Comparison of ENCODE assay signal across 28 cellular contexts in the genomic region with DNA sequence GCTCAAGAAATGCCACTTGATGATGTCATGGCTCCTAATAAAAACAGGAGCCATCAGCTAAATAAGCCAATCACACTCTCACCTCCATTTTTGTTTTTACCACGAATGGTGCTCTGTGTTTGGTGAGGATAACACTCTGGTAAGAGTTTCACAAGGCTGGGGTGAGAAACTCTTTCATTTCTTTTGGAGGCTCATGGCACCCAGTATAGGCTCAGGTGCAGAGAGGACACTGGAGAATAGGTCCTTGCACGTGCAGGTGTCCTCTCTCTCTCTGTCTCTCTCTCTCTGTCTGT.
DNase-seq lines count a peak whose midpoint lies in the region; ATAC-seq and TF ChIP-seq lines count a peak whose summit lies in the region.
"Had no signal": no experiment of that assay in that cellular context is flagged by ENCODE, and none has a peak within 500 bp of the region (broad histone marks: within the 10 kb centered on the region; RNA-seq: fewer than 3 reads in every experiment).

No MANE protein-coding gene starts in this region.

- no peak overlapping the region for H3K4me2 ChIP-seq in neuronal stem cell (ENCODE audit: insufficient read depth, low read length, poor library complexity, severe bottlenecking)
- H3K4me2 ChIP-seq: PC-9 had no signal

- H3K27ac ChIP-seq in HEK293 (ENCODE audit: extremely low read depth, low read depth, low read length) (no peak overlapping the region), neuronal stem cell (replicated peaks; ENCODE audit: low read length) (no peak overlapping the region)
- H3K27ac ChIP-seq: PC-9, SJCRH30 had no signal

- H3K4me1 Mint-ChIP-seq in activated CD8-positive, alpha-beta memory T cell treated with anti-CD3 and anti-CD28 coated beads, Interleukin-2, amount 10 ng/mL, durations not matched to agents 7 days and 5 days: peaks cover 22% of the 10 kb centered on the region
- peaks cover 22% of the 10 kb centered on the region for H3K4me1 Mint-ChIP-seq in activated naive CD8-positive, alpha-beta T cell treated with anti-CD3 and anti-CD28 coated beads for 36 hours
- no peaks in the 10 kb centered on the region for H3K4me1 Mint-ChIP-seq in CD14-positive monocyte

- H3K9me3 ChIP-seq in HEK293 (ENCODE audit: control insufficient read depth, insufficient read depth, low read depth, low read length) (no peaks in the 10 kb centered on the region), neuronal stem cell (replicated peaks in 1 of 2; ENCODE audit: control insufficient read depth in 2 of 2, insufficient read depth in 1 of 2, low read depth in 1 of 2, low read length in 2 of 2) (no peaks in the 10 kb centered on the region)
- H3K9me3 ChIP-seq: BE2C, SJCRH30 had no signal

- no peaks in the 10 kb centered on the region for H3K4me1 ChIP-seq in HEK293 (ENCODE audit: control insufficient read depth, insufficient read depth, low read length)
- H3K4me1 ChIP-seq in neuronal stem cell (ENCODE audit: control insufficient read depth in 2 of 2, insufficient read depth in 1 of 2, low read depth in 1 of 2, low read length in 2 of 2): peaks cover 0 to 5% of the 10 kb centered on the region in 2 donors
- H3K4me1 ChIP-seq: BE2C, SJCRH30 had no signal

- no peak overlapping the region for H3K14ac ChIP-seq in neuronal stem cell (ENCODE audit: low read length)

- H2AK5ac ChIP-seq in neuronal stem cell (ENCODE audit: low read depth, low read length): peak overlapping the region; percentile 11

- H2BK15ac ChIP-seq in neuronal stem cell (ENCODE audit: low read length): no peak overlapping the region

- no peak overlapping the region for H3K4me3 ChIP-seq in HEK293 (ENCODE audit: low read depth, low read length)
- no peak overlapping the region for H3K4me3 ChIP-seq in neuronal stem cell (ENCODE audit: low read length in 2 of 2)
- H3K4me3 ChIP-seq: K562, PC-9, SJCRH30 had no signal

- DNase-seq in activated CD8-positive, alpha-beta memory T cell treated with anti-CD3 and anti-CD28 coated beads, Interleukin-2, amount 10 ng/mL, durations not matched to agents 7 days and 5 days: no peak
- no peak for DNase-seq in activated CD8-positive, alpha-beta memory T cell treated with anti-CD3 and anti-CD28 coated beads, Interleukin-2, amount 50 U/mL, for 48 hours
- DNase-seq in activated naive CD8-positive, alpha-beta T cell treated with anti-CD3 and anti-CD28 coated beads for 36 hours: peak; percentile 26
- no peak for DNase-seq in neuronal stem cell (ENCODE audit: low spot score)
- no peak for DNase-seq in CD14-positive monocyte (ENCODE audit: low spot score)
- no peak for DNase-seq in HUDEP-2 (lab: John Stamatoyannopoulos, UW; ENCODE audit: unreplicated experiment in 76 of 76)
- DNase-seq in NCI-H69 (lab: John Stamatoyannopoulos, UW): no peak
- DNase-seq: 8988T; ACHN; BE2C; Calu3; DMS79 treated with DMSO at 0.1 percent for 48 hours; GF-D8; GOT3; Kasumi-1; MV-4-11; NCI-H1105 treated with DMSO at 0.1 percent for 48 hours; NCI-H1930; NCI-H2107; NCI-H524; NCI-H774; NK-92 treated with Interleukin-12 subunit alpha and Interleukin-12 subunit beta, amount 100 ng/mL, for 24 hours; PC-9; SJCRH30 had no signal

- no peak overlapping the region for H2BK12ac ChIP-seq in neuronal stem cell (ENCODE audit: low read length)

- H3K27ac Mint-ChIP-seq in activated CD8-positive, alpha-beta memory T cell treated with anti-CD3 and anti-CD28 coated beads, Interleukin-2, amount 10 ng/mL, durations not matched to agents 7 days and 5 days: no peak overlapping the region
- peak overlapping the region; percentile 85 for H3K27ac Mint-ChIP-seq in activated naive CD8-positive, alpha-beta T cell treated with anti-CD3 and anti-CD28 coated beads for 36 hours
- H3K27ac Mint-ChIP-seq in CD14-positive monocyte: no peak overlapping the region

- peak; percentile 54 for ATAC-seq in activated CD8-positive, alpha-beta memory T cell treated with anti-CD3 and anti-CD28 coated beads, Interleukin-2, amount 10 ng/mL, durations not matched to agents 7 days and 5 days
- ATAC-seq: HCT116, K562, Right ventricle myocardium inferior had no signal

- H2BK5ac ChIP-seq in neuronal stem cell (ENCODE audit: low read length): no peak overlapping the region

- peaks cover 0 to 24% (median 0%) of the 10 kb centered on the region in 3 experiments for H3K27me3 ChIP-seq in neuronal stem cell (ENCODE audit: control insufficient read depth in 3 of 3, insufficient read depth in 3 of 3, low read depth in 1 of 3, low read length in 3 of 3)
- H3K27me3 ChIP-seq: BE2C, SJCRH30 had no signal

- no peak overlapping the region for H3K9ac ChIP-seq in neuronal stem cell (ENCODE audit: low read depth, low read length, poor library complexity)

- no CpG with 5 or more reads among the region's 2 CpGs for WGBS in neuronal stem cell (ENCODE audit: extremely low coverage in 2 of 2, insufficient read length in 2 of 2, insufficient replicate concordance in 1 of 2), 2 donors

- H3K4ac ChIP-seq in neuronal stem cell (ENCODE audit: low read length): no peak overlapping the region

- no peak overlapping the region for H3K18ac ChIP-seq in neuronal stem cell (ENCODE audit: low read length)

- POLR2A ChIA-PET in HEK293 (lab: Yijun Ruan, JAX): no interaction called here

- H3K36me3 ChIP-seq in HEK293 (ENCODE audit: control insufficient read depth in 2 of 2, insufficient read depth in 1 of 2, low read length in 2 of 2): no peaks in the 10 kb centered on the region
- no peaks in the 10 kb centered on the region for H3K36me3 ChIP-seq in neuronal stem cell (replicated peaks in 1 of 2; ENCODE audit: control insufficient read depth in 2 of 2, insufficient read depth in 2 of 2, low read length in 2 of 2)
- H3K36me3 ChIP-seq: BE2C, SJCRH30 had no signal

- TF ChIP-seq CTCF in HEK293 (tag by site-specific recombination; IDR thresholded peaks at IDR 0.05) (no peak), CD14-positive monocyte (IDR thresholded peaks at IDR 0.05) (no peak)

- no peak overlapping the region for H3K23ac ChIP-seq in neuronal stem cell (ENCODE audit: low read depth, low read length, poor library complexity)

- H2BK120ac ChIP-seq in neuronal stem cell (ENCODE audit: low read depth, low read length): no peak overlapping the region

- H4K8ac ChIP-seq in neuronal stem cell (ENCODE audit: low read depth, low read length): no peak overlapping the region

- H3K27me3 Mint-ChIP-seq in activated CD8-positive, alpha-beta memory T cell treated with anti-CD3 and anti-CD28 coated beads, Interleukin-2, amount 10 ng/mL, durations not matched to agents 7 days and 5 days: peaks cover 3% of the 10 kb centered on the region
- H3K27me3 Mint-ChIP-seq in activated naive CD8-positive, alpha-beta T cell treated with anti-CD3 and anti-CD28 coated beads for 36 hours: no peaks in the 10 kb centered on the region
- H3K27me3 Mint-ChIP-seq in CD14-positive monocyte (ENCODE audit: low read depth in 3 of 3): peaks cover 0 to 4% (median 0%) of the 10 kb centered on the region in 3 donors

- intact Hi-C loops in CD14-positive monocyte (cut with micrococcal nuclease): no loop called here

- H3K9me3 Mint-ChIP-seq in activated CD8-positive, alpha-beta memory T cell treated with anti-CD3 and anti-CD28 coated beads, Interleukin-2, amount 10 ng/mL, durations not matched to agents 7 days and 5 days (ENCODE audit: low read depth): no peaks in the 10 kb centered on the region
- no peaks in the 10 kb centered on the region for H3K9me3 Mint-ChIP-seq in activated naive CD8-positive, alpha-beta T cell treated with anti-CD3 and anti-CD28 coated beads for 36 hours
- H3K9me3 Mint-ChIP-seq in CD14-positive monocyte: no peaks in the 10 kb centered on the region

- H3K36me3 Mint-ChIP-seq in activated CD8-positive, alpha-beta memory T cell treated with anti-CD3 and anti-CD28 coated beads, Interleukin-2, amount 10 ng/mL, durations not matched to agents 7 days and 5 days: no peaks in the 10 kb centered on the region
- no peaks in the 10 kb centered on the region for H3K36me3 Mint-ChIP-seq in activated naive CD8-positive, alpha-beta T cell treated with anti-CD3 and anti-CD28 coated beads for 36 hours
- H3K36me3 Mint-ChIP-seq in CD14-positive monocyte: no peaks in the 10 kb centered on the region

- H4K91ac ChIP-seq in neuronal stem cell (ENCODE audit: low read depth, low read length, poor library complexity): no peak overlapping the region

- no peak overlapping the region for H2AFZ ChIP-seq in neuronal stem cell (ENCODE audit: low read length)
- H2AFZ ChIP-seq: PC-9 had no signal

- CTCF ChIA-PET in activated CD8-positive, alpha-beta memory T cell treated with anti-CD3 and anti-CD28 coated beads, Interleukin-2, amount 10 ng/mL, durations not matched to agents 7 days and 5 days (lab: Charles Lee): no interaction called here
- CTCF ChIA-PET in HEK293 (lab: Yijun Ruan, JAX): interaction anchor here (1.4 kb wide), 1 partner anchor 16 kb away, joined by 3 read pairs; no protein-coding TSS in a partner anchor

- H3K79me1 ChIP-seq in neuronal stem cell (ENCODE audit: low read depth, low read length): no peaks in the 10 kb centered on the region

- H3K4me3 Mint-ChIP-seq in activated CD8-positive, alpha-beta memory T cell treated with anti-CD3 and anti-CD28 coated beads, Interleukin-2, amount 10 ng/mL, durations not matched to agents 7 days and 5 days: no peak overlapping the region
- H3K4me3 Mint-ChIP-seq in activated naive CD8-positive, alpha-beta T cell treated with anti-CD3 and anti-CD28 coated beads for 36 hours: no peak overlapping the region
- no peak overlapping the region for H3K4me3 Mint-ChIP-seq in CD14-positive monocyte

TF ChIP-seq in HEK293, 187 proteins besides CTCF, POLR2A, EP300 and RAD21 (continues in another document):
- TF ChIP-seq, protein P1, sequence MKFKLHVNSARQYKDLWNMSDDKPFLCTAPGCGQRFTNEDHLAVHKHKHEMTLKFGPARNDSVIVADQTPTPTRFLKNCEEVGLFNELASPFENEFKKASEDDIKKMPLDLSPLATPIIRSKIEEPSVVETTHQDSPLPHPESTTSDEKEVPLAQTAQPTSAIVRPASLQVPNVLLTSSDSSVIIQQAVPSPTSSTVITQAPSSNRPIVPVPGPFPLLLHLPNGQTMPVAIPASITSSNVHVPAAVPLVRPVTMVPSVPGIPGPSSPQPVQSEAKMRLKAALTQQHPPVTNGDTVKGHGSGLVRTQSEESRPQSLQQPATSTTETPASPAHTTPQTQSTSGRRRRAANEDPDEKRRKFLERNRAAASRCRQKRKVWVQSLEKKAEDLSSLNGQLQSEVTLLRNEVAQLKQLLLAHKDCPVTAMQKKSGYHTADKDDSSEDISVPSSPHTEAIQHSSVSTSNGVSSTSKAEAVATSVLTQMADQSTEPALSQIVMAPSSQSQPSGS (tag by site-specific recombination; IDR thresholded peaks at IDR 0.05; ENCODE audit: low read depth): peak; percentile 74
- TF ChIP-seq ZNF391 (tag by site-specific recombination; IDR thresholded peaks at IDR 0.05; ENCODE audit: borderline replicate concordance, low read depth) (no peak), ZSCAN30 (tag by site-specific recombination; IDR thresholded peaks at IDR 0.05) (peak; percentile 90), ZBTB7A (tag by site-specific recombination; IDR thresholded peaks at IDR 0.05; ENCODE audit: low read depth) (no peak)
